In genomic region chr2:231662028-231662810, GRCh38 we compare ENCODE assay signal across 1 cellular context.
TF ChIP-seq lines count a peak whose summit lies in the region.

No MANE protein-coding gene starts in this region.

TF ChIP-seq in GM12878, 131 proteins besides CTCF, POLR2A, EP300 and RAD21 (continued from another document and continues in another):
- TF ChIP-seq, protein P1, sequence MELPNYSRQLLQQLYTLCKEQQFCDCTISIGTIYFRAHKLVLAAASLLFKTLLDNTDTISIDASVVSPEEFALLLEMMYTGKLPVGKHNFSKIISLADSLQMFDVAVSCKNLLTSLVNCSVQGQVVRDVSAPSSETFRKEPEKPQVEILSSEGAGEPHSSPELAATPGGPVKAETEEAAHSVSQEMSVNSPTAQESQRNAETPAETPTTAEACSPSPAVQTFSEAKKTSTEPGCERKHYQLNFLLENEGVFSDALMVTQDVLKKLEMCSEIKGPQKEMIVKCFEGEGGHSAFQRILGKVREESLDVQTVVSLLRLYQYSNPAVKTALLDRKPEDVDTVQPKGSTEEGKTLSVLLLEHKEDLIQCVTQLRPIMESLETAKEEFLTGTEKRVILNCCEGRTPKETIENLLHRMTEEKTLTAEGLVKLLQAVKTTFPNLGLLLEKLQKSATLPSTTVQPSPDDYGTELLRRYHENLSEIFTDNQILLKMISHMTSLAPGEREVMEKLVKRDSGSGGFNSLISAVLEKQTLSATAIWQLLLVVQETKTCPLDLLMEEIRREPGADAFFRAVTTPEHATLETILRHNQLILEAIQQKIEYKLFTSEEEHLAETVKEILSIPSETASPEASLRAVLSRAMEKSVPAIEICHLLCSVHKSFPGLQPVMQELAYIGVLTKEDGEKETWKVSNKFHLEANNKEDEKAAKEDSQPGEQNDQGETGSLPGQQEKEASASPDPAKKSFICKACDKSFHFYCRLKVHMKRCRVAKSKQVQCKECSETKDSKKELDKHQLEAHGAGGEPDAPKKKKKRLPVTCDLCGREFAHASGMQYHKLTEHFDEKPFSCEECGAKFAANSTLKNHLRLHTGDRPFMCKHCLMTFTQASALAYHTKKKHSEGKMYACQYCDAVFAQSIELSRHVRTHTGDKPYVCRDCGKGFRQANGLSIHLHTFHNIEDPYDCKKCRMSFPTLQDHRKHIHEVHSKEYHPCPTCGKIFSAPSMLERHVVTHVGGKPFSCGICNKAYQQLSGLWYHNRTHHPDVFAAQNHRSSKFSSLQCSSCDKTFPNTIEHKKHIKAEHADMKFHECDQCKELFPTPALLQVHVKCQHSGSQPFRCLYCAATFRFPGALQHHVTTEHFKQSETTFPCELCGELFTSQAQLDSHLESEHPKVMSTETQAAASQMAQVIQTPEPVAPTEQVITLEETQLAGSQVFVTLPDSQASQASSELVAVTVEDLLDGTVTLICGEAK (IDR thresholded peaks at IDR 0.05; ENCODE audit: borderline replicate concordance): peak; percentile 60
- TF ChIP-seq PML (IDR thresholded peaks at IDR 0.05; ENCODE audit: low read length): no peak
- TF ChIP-seq SMC3 (IDR thresholded peaks at IDR 0.05; ENCODE audit: borderline replicate concordance, low read length): 0 out of 2 replicates have a peak, but pooled peaks have one; percentile 13
- TF ChIP-seq RCOR1 (conservative IDR thresholded peaks at IDR 0.05; ENCODE audit: low read depth, low read length): peak; percentile 93; the same call in 1 of the 2 replicates
- TF ChIP-seq CEBPZ (IDR thresholded peaks at IDR 0.05; ENCODE audit: low read depth, low read length): no peak
- peak; percentile 0 for TF ChIP-seq SIX5 (IDR thresholded peaks at IDR 0.05; ENCODE audit: low read depth, low read length, severe bottlenecking)
- peak; percentile 97 for TF ChIP-seq DPF2 (IDR thresholded peaks at IDR 0.05)
- peak; percentile 81; the same call in 1 of the 2 replicates for TF ChIP-seq SIN3A (IDR thresholded peaks at IDR 0.05; ENCODE audit: low read depth, low read length)
- TF ChIP-seq NR2C1 (IDR thresholded peaks at IDR 0.05): peak; percentile 76
- peak; percentile 80 for TF ChIP-seq BCL3 (IDR thresholded peaks at IDR 0.05; ENCODE audit: borderline replicate concordance, insufficient read depth, low read depth, low read length, poor library complexity, severe bottlenecking)
- TF ChIP-seq HCFC1 (IDR thresholded peaks at IDR 0.05; ENCODE audit: low read length): peak; percentile 58; the same call in 1 of the 2 replicates
- TF ChIP-seq, protein P2, sequence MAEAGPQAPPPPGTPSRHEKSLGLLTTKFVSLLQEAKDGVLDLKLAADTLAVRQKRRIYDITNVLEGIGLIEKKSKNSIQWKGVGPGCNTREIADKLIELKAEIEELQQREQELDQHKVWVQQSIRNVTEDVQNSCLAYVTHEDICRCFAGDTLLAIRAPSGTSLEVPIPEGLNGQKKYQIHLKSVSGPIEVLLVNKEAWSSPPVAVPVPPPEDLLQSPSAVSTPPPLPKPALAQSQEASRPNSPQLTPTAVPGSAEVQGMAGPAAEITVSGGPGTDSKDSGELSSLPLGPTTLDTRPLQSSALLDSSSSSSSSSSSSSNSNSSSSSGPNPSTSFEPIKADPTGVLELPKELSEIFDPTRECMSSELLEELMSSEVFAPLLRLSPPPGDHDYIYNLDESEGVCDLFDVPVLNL (IDR thresholded peaks at IDR 0.05; ENCODE audit: low read depth, low read length): peak; percentile 77
- peak; percentile 43; the same call in 1 of the 2 replicates for TF ChIP-seq MLLT1 (IDR thresholded peaks at IDR 0.05)
- TF ChIP-seq ZNF24 (IDR thresholded peaks at IDR 0.05): peak; percentile 80; the same call in 1 of the 2 replicates
- TF ChIP-seq BMI1 (IDR thresholded peaks at IDR 0.05; ENCODE audit: borderline replicate concordance): no peak
- peak; percentile 93 for TF ChIP-seq MYC (IDR thresholded peaks at IDR 0.05; ENCODE audit: insufficient read depth, insufficient read length, insufficient replicate concordance, low read length, severe bottlenecking)
- TF ChIP-seq SMARCA5 (IDR thresholded peaks at IDR 0.05): peak; percentile 80
- 0 out of 2 replicates have a peak, but pooled peaks have one; percentile 53 for TF ChIP-seq MEF2A (IDR thresholded peaks at IDR 0.05; ENCODE audit: insufficient read depth, low read depth, low read length)
- peak; percentile 86 for TF ChIP-seq MAX (IDR thresholded peaks at IDR 0.05; ENCODE audit: low read depth, low read length)
- peak; percentile 99 for TF ChIP-seq SP1 (IDR thresholded peaks at IDR 0.05; ENCODE audit: low read depth, low read length)
- TF ChIP-seq ZSCAN29 (IDR thresholded peaks at IDR 0.05): peak; percentile 98
- TF ChIP-seq RBBP5 (conservative IDR thresholded peaks at IDR 0.05): no peak
- peak; percentile 81 to 91 for TF ChIP-seq BHLHE40 (IDR thresholded peaks at IDR 0.05; ENCODE audit: borderline replicate concordance in 1 of 2, low read depth in 2 of 2, low read length in 1 of 2)
- TF ChIP-seq ZBTB33 (IDR thresholded peaks at IDR 0.05): peak; percentile 64; the same call in 1 of the 2 replicates
- TF ChIP-seq TCF3 (IDR thresholded peaks at IDR 0.05; ENCODE audit: borderline replicate concordance, insufficient read depth, low read depth, low read length): peak; percentile 85
- peak; percentile 100 for TF ChIP-seq LARP7 (IDR thresholded peaks at IDR 0.05)
- TF ChIP-seq SREBF1 (IDR thresholded peaks at IDR 0.05; ENCODE audit: low read length): no peak
- TF ChIP-seq ZNF274 (IDR thresholded peaks at IDR 0.05; ENCODE audit: insufficient read depth, insufficient read length): no peak
- no peak for TF ChIP-seq NR2C2 (IDR thresholded peaks at IDR 0.05; ENCODE audit: borderline replicate concordance, control insufficient read depth, insufficient read length, low read depth)
- peak; percentile 85 for TF ChIP-seq KLF5 (IDR thresholded peaks at IDR 0.05; ENCODE audit: partially characterized antibody)
- TF ChIP-seq MXI1 (IDR thresholded peaks at IDR 0.05; ENCODE audit: low read depth, low read length): peak; percentile 40; the same call in 1 of the 2 replicates
- TF ChIP-seq STAT3 (IDR thresholded peaks at IDR 0.05; ENCODE audit: low read depth, low read length): peak; percentile 81; the same call in 1 of the 2 replicates
- no peak for TF ChIP-seq ATF7 (IDR thresholded peaks at IDR 0.05; ENCODE audit: low read depth)
- TF ChIP-seq, protein P3, sequence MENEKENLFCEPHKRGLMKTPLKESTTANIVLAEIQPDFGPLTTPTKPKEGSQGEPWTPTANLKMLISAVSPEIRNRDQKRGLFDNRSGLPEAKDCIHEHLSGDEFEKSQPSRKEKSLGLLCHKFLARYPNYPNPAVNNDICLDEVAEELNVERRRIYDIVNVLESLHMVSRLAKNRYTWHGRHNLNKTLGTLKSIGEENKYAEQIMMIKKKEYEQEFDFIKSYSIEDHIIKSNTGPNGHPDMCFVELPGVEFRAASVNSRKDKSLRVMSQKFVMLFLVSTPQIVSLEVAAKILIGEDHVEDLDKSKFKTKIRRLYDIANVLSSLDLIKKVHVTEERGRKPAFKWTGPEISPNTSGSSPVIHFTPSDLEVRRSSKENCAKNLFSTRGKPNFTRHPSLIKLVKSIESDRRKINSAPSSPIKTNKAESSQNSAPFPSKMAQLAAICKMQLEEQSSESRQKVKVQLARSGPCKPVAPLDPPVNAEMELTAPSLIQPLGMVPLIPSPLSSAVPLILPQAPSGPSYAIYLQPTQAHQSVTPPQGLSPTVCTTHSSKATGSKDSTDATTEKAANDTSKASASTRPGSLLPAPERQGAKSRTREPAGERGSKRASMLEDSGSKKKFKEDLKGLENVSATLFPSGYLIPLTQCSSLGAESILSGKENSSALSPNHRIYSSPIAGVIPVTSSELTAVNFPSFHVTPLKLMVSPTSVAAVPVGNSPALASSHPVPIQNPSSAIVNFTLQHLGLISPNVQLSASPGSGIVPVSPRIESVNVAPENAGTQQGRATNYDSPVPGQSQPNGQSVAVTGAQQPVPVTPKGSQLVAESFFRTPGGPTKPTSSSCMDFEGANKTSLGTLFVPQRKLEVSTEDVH (IDR thresholded peaks at IDR 0.05; ENCODE audit: low read depth, partially characterized antibody): no peak
- no peak for TF ChIP-seq USF1 (IDR thresholded peaks at IDR 0.05; ENCODE audit: borderline replicate concordance, extremely low read length, insufficient read depth, low read depth, low read length)
- peak; percentile 13; the same call in 1 of the 2 replicates for TF ChIP-seq BCL11A (IDR thresholded peaks at IDR 0.05; ENCODE audit: low read depth, low read length)
- TF ChIP-seq SMAD5 (IDR thresholded peaks at IDR 0.05; ENCODE audit: low read depth): peak; percentile 50
- peak; percentile 76 for TF ChIP-seq POLR2AphosphoS5 (IDR thresholded peaks at IDR 0.05; ENCODE audit: low read length)
- TF ChIP-seq NRF1 (conservative IDR thresholded peaks at IDR 0.05; ENCODE audit: low read depth, low read length): peak; percentile 87
- no peak for TF ChIP-seq GABPA (IDR thresholded peaks at IDR 0.05; ENCODE audit: low read depth)
- TF ChIP-seq CBFB (IDR thresholded peaks at IDR 0.05; ENCODE audit: low read depth): peak; percentile 54; the same call in 1 of the 2 replicates
- peak; percentile 94 for TF ChIP-seq PKNOX1 (IDR thresholded peaks at IDR 0.05)
- peak; percentile 60 for TF ChIP-seq TCF12 (IDR thresholded peaks at IDR 0.05; ENCODE audit: low read depth, low read length)
- peak; percentile 92 for TF ChIP-seq GATAD2B (conservative IDR thresholded peaks at IDR 0.05; ENCODE audit: low read depth)
- TF ChIP-seq IRF4 (IDR thresholded peaks at IDR 0.05; ENCODE audit: low read depth, low read length): 0 out of 2 replicates have a peak, but pooled peaks have one; percentile 38
